22 cellular contexts compared by ENCODE assay signal in genomic region chr9:135048046-135048757, GRCh38. TPM values are rescaled to one million over a fixed set of nuclear protein-coding genes. Genes with fewer than 3 reads are reported as not detected.
DNase-seq lines count a peak whose midpoint lies in the region; TF ChIP-seq lines count a peak whose summit lies in the region.
"Had no signal": no experiment of that assay in that cellular context is flagged by ENCODE, and none has a peak within 500 bp of the region (broad histone marks: within the 10 kb centered on the region; RNA-seq: fewer than 3 reads in every experiment).

No MANE protein-coding gene starts in this region.

- no peak overlapping the region for H2AK5ac ChIP-seq in trophoblast cell (ENCODE audit: low read length)

- H4K12ac ChIP-seq in trophoblast cell (ENCODE audit: low read depth, low read length) = no peak overlapping the region

- H2BK5ac ChIP-seq in trophoblast cell (ENCODE audit: low read depth, low read length, poor library complexity) = no peak overlapping the region

- H2AFZ ChIP-seq in trophoblast cell (ENCODE audit: insufficient read depth, low read length, poor library complexity) = no peak overlapping the region
- H2AFZ ChIP-seq: GM23248 had no signal

- no peak overlapping the region for H3K4me3 ChIP-seq in BLaER1
- H3K4me3 ChIP-seq in Peyer's patch = no peak overlapping the region
- H3K4me3 ChIP-seq in trophoblast cell (ENCODE audit: low read depth, low read length) = peak overlapping the region; percentile 15
- H3K4me3 ChIP-seq in HAP-1 = no peak overlapping the region
- H3K4me3 ChIP-seq: A549, GM23248 had no signal

- no peaks in the 10 kb centered on the region for H3K36me3 ChIP-seq in BLaER1
- no peaks in the 10 kb centered on the region for H3K36me3 ChIP-seq in Peyer's patch
- no peaks in the 10 kb centered on the region for H3K36me3 ChIP-seq in trophoblast cell (ENCODE audit: control insufficient read depth in 1 of 2, insufficient read depth in 2 of 2, low read length in 2 of 2)
- no peaks in the 10 kb centered on the region for H3K36me3 ChIP-seq in HAP-1 (replicated peaks)

- no peak overlapping the region for H3K23ac ChIP-seq in trophoblast cell (ENCODE audit: low read length)

- TF ChIP-seq POLR2A in Peyer's patch (IDR thresholded peaks at IDR 0.05) = no peak

- H3K4me1 ChIP-seq in BLaER1 = peaks cover 79% of the 10 kb centered on the region
- H3K4me1 ChIP-seq in Peyer's patch = no peaks in the 10 kb centered on the region
- no peaks in the 10 kb centered on the region for H3K4me1 ChIP-seq in trophoblast cell (ENCODE audit: control insufficient read depth in 1 of 2, insufficient read depth in 2 of 2, low read length in 2 of 2)
- no peaks in the 10 kb centered on the region for H3K4me1 ChIP-seq in HAP-1
- H3K4me1 ChIP-seq: A549 had no signal

- H3K9me3 ChIP-seq in BLaER1 (0 out of 2 replicates have a peak, but pooled peaks cover 6% of the 10 kb centered on the region), Peyer's patch (no peaks in the 10 kb centered on the region), trophoblast cell (ENCODE audit: insufficient read depth, low read depth, low read length) (peaks cover 9% of the 10 kb centered on the region), HAP-1 (no peaks in the 10 kb centered on the region; the same call in 1 of the 2 replicates)

- H3K18ac ChIP-seq in trophoblast cell (ENCODE audit: low read length) = no peak overlapping the region

- no peak overlapping the region for H3K14ac ChIP-seq in trophoblast cell (ENCODE audit: low read length)

- TF ChIP-seq CTCF in Peyer's patch (IDR thresholded peaks at IDR 0.05) (no peak), GM13977 (IDR thresholded peaks at IDR 0.05; ENCODE audit: extremely low read depth, insufficient read depth, missing control alignments) (no peak)

- no peak overlapping the region for H4K91ac ChIP-seq in trophoblast cell (ENCODE audit: low read depth, low read length)

- no CpG with 5 or more reads among the region's 11 CpGs for WGBS in trophoblast cell (ENCODE audit: extremely low coverage, insufficient coverage, insufficient read length)

- no peaks in the 10 kb centered on the region for H3K79me2 ChIP-seq in trophoblast cell (ENCODE audit: control insufficient read depth, insufficient read depth, low read length, poor library complexity)

- in situ Hi-C loops in GM13977 (cut with MboI; ENCODE audit: low pct_unique_long_range_greater_than_20kb, low sequenced_read_pairs, unreplicated experiment) (no loop called here), HAP-1 (cut with MboI; ENCODE audit: low sequenced_read_pairs) (no loop called here)

- H3K4ac ChIP-seq in trophoblast cell (ENCODE audit: low read depth, low read length) = no peak overlapping the region

- H2BK120ac ChIP-seq in trophoblast cell (ENCODE audit: insufficient read depth, low read length, poor library complexity) = no peak overlapping the region

- no peak overlapping the region for H2BK12ac ChIP-seq in trophoblast cell (ENCODE audit: low read length)

- H3K4me2 ChIP-seq in BLaER1 = peak overlapping the region; percentile 93
- no peak overlapping the region for H3K4me2 ChIP-seq in trophoblast cell (ENCODE audit: low read length)
- H3K4me2 ChIP-seq: A549 had no signal

- peak overlapping the region; percentile 19; the same call in 1 of the 2 replicates for H3K9ac ChIP-seq in BLaER1
- no peak overlapping the region for H3K9ac ChIP-seq in trophoblast cell (ENCODE audit: low read length)
- H3K9ac ChIP-seq: GM23248 had no signal

- H3K27me3 ChIP-seq in BLaER1 = no peaks in the 10 kb centered on the region
- no peaks in the 10 kb centered on the region for H3K27me3 ChIP-seq in Peyer's patch
- H3K27me3 ChIP-seq in trophoblast cell (ENCODE audit: insufficient read depth, low read length) = no peaks in the 10 kb centered on the region
- H3K27me3 ChIP-seq in HAP-1 (ENCODE audit: low read depth) = no peaks in the 10 kb centered on the region

- no peaks in the 10 kb centered on the region for H3K79me1 ChIP-seq in trophoblast cell (ENCODE audit: low read length)

- H3K27ac ChIP-seq in BLaER1 = no peak overlapping the region
- H3K27ac ChIP-seq in Peyer's patch = no peak overlapping the region
- no peak overlapping the region for H3K27ac ChIP-seq in trophoblast cell (ENCODE audit: low read depth, low read length)
- H3K27ac ChIP-seq: A549, GM23248 had no signal

- no peak overlapping the region for H4K8ac ChIP-seq in trophoblast cell (ENCODE audit: low read depth, low read length)

- peak; percentile 1 to 26 (median 10) for DNase-seq in Peyer's patch
- peak; percentile 74 for DNase-seq in mesenteric fat pad (ENCODE audit: low spot score)
- no peak for DNase-seq in trophoblast cell
- DNase-seq in ureter (ENCODE audit: low spot score) = no peak
- DNase-seq in GM13977 (ENCODE audit: low spot score) = no peak
- DNase-seq in NCI-H526 treated with DMSO at 0.1 percent for 48 hours (lab: John Stamatoyannopoulos, UW) = no peak
- DNase-seq in HAP-1 (ENCODE audit: low spot score in 2 of 2) = no peak
- DNase-seq: CD4-positive, CD25-positive, alpha-beta regulatory T cell; EL; GF-D8; GM23248; HCEC 1CT; KG1; NCI-H1092; NCI-H1436 treated with DMSO at 0.1 percent for 48 hours; NCI-H2029; NCI-H226; NCI-H524; OCI-M1 had no signal

- no peaks in the 10 kb centered on the region for H4K20me1 ChIP-seq in BLaER1

RNA-seq across cellular contexts. Expression of gene OLFM1, which starts 39.3 kb away (rescaled TPM):
- total RNA-seq in Peyer's patch (1 to 10 TPM; 2.5 to 5.8 (median 4.9) TPM), mesenteric fat pad (22.6 TPM), ureter (47.8 TPM)
- 0.10 TPM in 2 replicates for polyA plus RNA-seq in trophoblast cell (2013)
- total RNA-seq: B cell; CD4-positive, CD25-positive, alpha-beta regulatory T cell had no signal
- polyA plus RNA-seq: CD4-positive, CD25-positive, alpha-beta regulatory T cell had no signal

Comparison
In these comparisons a context has a peak if more than half of its experiments do, and no peak if none do; other contexts are left out.
1. DNase-seq: peak in Peyer's patch (3 of 3) and mesenteric fat pad (single experiment); none in trophoblast cell (0 of 2), ureter (single experiment), GM13977 (single experiment), NCI-H526 treated with DMSO at 0.1 percent for 48 hours (single experiment) and HAP-1 (0 of 2).